In genomic region chr2:212953170-212953920, GRCh38 we compare ENCODE assay signal across 10 cellular contexts.
DNase-seq lines count a peak whose midpoint lies in the region; ATAC-seq and TF ChIP-seq lines count a peak whose summit lies in the region.
"Had no signal": no experiment of that assay in that cellular context is flagged by ENCODE, and none has a peak within 500 bp of the region (broad histone marks: within the 10 kb centered on the region; RNA-seq: fewer than 3 reads in every experiment).

No MANE protein-coding gene starts in this region.

- TF ChIP-seq CTCF in neural progenitor cell (IDR thresholded peaks at IDR 0.05), result no peak

- peaks cover 9% of the 10 kb centered on the region for H3K4me1 ChIP-seq in neural progenitor cell

- ATAC-seq in GM21576 (IDR thresholded peaks at IDR 0.05; ENCODE audit: unreplicated experiment), result peak; percentile 84
- ATAC-seq in HG03159 (IDR thresholded peaks at IDR 0.05; ENCODE audit: unreplicated experiment), result peak; percentile 87
- ATAC-seq: HepG2 had no signal

- H3K27me3 ChIP-seq in neural progenitor cell, result no peaks in the 10 kb centered on the region

- H3K9ac ChIP-seq in neural progenitor cell, result no peak overlapping the region

- no peak overlapping the region for H3K4me2 ChIP-seq in neural progenitor cell

- no peaks in the 10 kb centered on the region for H3K79me2 ChIP-seq in neural progenitor cell (ENCODE audit: low read depth)

- no peak overlapping the region for H3K4me3 ChIP-seq in neural progenitor cell

- no peaks in the 10 kb centered on the region for H3K36me3 ChIP-seq in neural progenitor cell

- H3K27me3 Mint-ChIP-seq in neural progenitor cell (ENCODE audit: insufficient read depth, low read depth), result peaks cover 6% of the 10 kb centered on the region

- no peak overlapping the region for H3K4me3 Mint-ChIP-seq in neural progenitor cell

- peak; percentile 0 to 32 for DNase-seq in NCI-H2081 (lab: John Stamatoyannopoulos, UW)
- DNase-seq in NCI-H2081 treated with DMSO at 0.1 percent for 48 hours (lab: John Stamatoyannopoulos, UW), result no peak
- peak; percentile 49 for DNase-seq in neural progenitor cell (ENCODE audit: low spot score)
- DNase-seq in DMS79 treated with DMSO at 0.1 percent for 48 hours (lab: John Stamatoyannopoulos, UW), result no peak
- DNase-seq in MV-4-11 (lab: John Stamatoyannopoulos, UW), result no peak
- DNase-seq in COLO668 (lab: John Stamatoyannopoulos, UW; ENCODE audit: unreplicated experiment), result no peak

- no peak overlapping the region for H2AFZ ChIP-seq in neural progenitor cell (replicated peaks)

- H3K9me3 Mint-ChIP-seq in neural progenitor cell, result no peaks in the 10 kb centered on the region

- H3F3A ChIP-seq in neural progenitor cell (ENCODE audit: low read depth), result peaks cover 5% of the 10 kb centered on the region

- H3K27ac Mint-ChIP-seq in neural progenitor cell, result no peak overlapping the region

- H3K27ac ChIP-seq in neural progenitor cell, result no peak overlapping the region
- H3K27ac ChIP-seq: VCaP had no signal

- H4K20me1 ChIP-seq in neural progenitor cell (ENCODE audit: low read depth), result no peaks in the 10 kb centered on the region

- peaks cover 6% of the 10 kb centered on the region for H3K4me1 Mint-ChIP-seq in neural progenitor cell

- H3K9me3 ChIP-seq in neural progenitor cell (ENCODE audit: low read depth), result no peaks in the 10 kb centered on the region

- H3K36me3 Mint-ChIP-seq in neural progenitor cell, result peaks cover 3% of the 10 kb centered on the region

Comparison
In these comparisons a context has a peak if more than half of its experiments do, and no peak if none do; other contexts are left out.
1. DNase-seq: peak in NCI-H2081 (2 of 2) and neural progenitor cell (single experiment); none in NCI-H2081 treated with DMSO at 0.1 percent for 48 hours (single experiment), DMS79 treated with DMSO at 0.1 percent for 48 hours (single experiment), MV-4-11 (single experiment) and COLO668 (single experiment).